Comparison of ENCODE assay signal across 8 cellular contexts in genomic region chr3:169772530-169772950, GRCh38. TPM values are rescaled to one million over a fixed set of nuclear protein-coding genes. Genes with fewer than 3 reads are reported as not detected.
DNase-seq lines count a peak whose midpoint lies in the region; ATAC-seq and TF ChIP-seq lines count a peak whose summit lies in the region.

No MANE protein-coding gene starts in this region.

- H3K4me1 ChIP-seq in adrenal gland (replicated peaks in 1 of 2) (peaks cover 0 to 30% of the 10 kb centered on the region in 2 donors), osteoblast (ENCODE audit: insufficient read depth, low read length) (peaks cover 12% of the 10 kb centered on the region)

- H3K36me3 ChIP-seq in adrenal gland (replicated peaks in 1 of 2) (peaks cover 0 to 10% of the 10 kb centered on the region in 2 donors), osteoblast (ENCODE audit: insufficient read depth, low read length) (peaks cover 26% of the 10 kb centered on the region)

- DNase-seq in Daoy (ENCODE audit: low read depth), result peak; percentile 88
- DNase-seq in HuH-7 (ENCODE audit: low spot score), result peak; percentile 59
- peak; percentile 66 for DNase-seq in NOMO-1 treated with DMSO at 0.1 percent for 48 hours (lab: John Stamatoyannopoulos, UW; ENCODE audit: unreplicated experiment)
- DNase-seq in adrenal gland, result peak in 5 of 7 donors; percentile 68 to 88 (median 73)
- DNase-seq in cardiac septum (ENCODE audit: low spot score), result peak; percentile 78
- DNase-seq in osteoblast (ENCODE audit: insufficient read length, low spot score, missing footprints), result peak; percentile 78
- DNase-seq in cortex of kidney (lab: John Stamatoyannopoulos, UW), result no peak

- peak overlapping the region; percentile 99 for H2AFZ ChIP-seq in osteoblast (ENCODE audit: low read length)

- no peak for TF ChIP-seq CTCF in adrenal gland (IDR thresholded peaks at IDR 0.05)
- no peak for TF ChIP-seq CTCF in osteoblast (IDR thresholded peaks at IDR 0.05; ENCODE audit: extremely low read depth, low read depth, low read length)

- intact Hi-C loops in adrenal gland (cut with DNase I), result no loop called here
- intact Hi-C loops in cardiac septum (cut with DNase I), result loop anchor here (5.0 kb wide), 1 partner anchor 40 kb away; the partner anchor contains the start of genes LRRC34 and LRRIQ4

- 0 to 1% (median 0%) methylated on average over 7 to 11 of the region's 11 CpGs for WGBS in adrenal gland, 4 donors

- TF ChIP-seq POLR2A in adrenal gland (IDR thresholded peaks at IDR 0.05), result no peak

- H3K27ac ChIP-seq in adrenal gland, result peak overlapping the region; percentile 96 to 100 (median 99)
- peak overlapping the region; percentile 95 for H3K27ac ChIP-seq in osteoblast (ENCODE audit: low read depth, low read length)

- H3K9me3 ChIP-seq in adrenal gland (replicated peaks in 1 of 3) (no peaks in the 10 kb centered on the region), osteoblast (ENCODE audit: low read depth, low read length) (no peaks in the 10 kb centered on the region)

- H4K20me1 ChIP-seq in osteoblast (ENCODE audit: insufficient read depth, low read length), result peaks cover 21% of the 10 kb centered on the region

- H3K27me3 ChIP-seq in adrenal gland (no peaks in the 10 kb centered on the region), osteoblast (ENCODE audit: insufficient read depth, low read length) (no peaks in the 10 kb centered on the region)

- peak; percentile 25 for ATAC-seq in GM21576 (IDR thresholded peaks at IDR 0.05; ENCODE audit: unreplicated experiment)

- H3K79me2 ChIP-seq in osteoblast (ENCODE audit: insufficient read depth, low read length), result peaks cover 43% of the 10 kb centered on the region

- H3K4me2 ChIP-seq in osteoblast (ENCODE audit: insufficient read depth, low read length), result peak overlapping the region; percentile 99

- peak overlapping the region; percentile 69 to 92 (median 84) for H3K4me3 ChIP-seq in adrenal gland
- peak overlapping the region; percentile 100 for H3K4me3 ChIP-seq in osteoblast (ENCODE audit: insufficient read depth, low read length)

RNA-seq across cellular contexts. Expression of gene MYNN, which starts 0.7 kb away (rescaled TPM):
- total RNA-seq in Daoy (2014; rRNA removed; shearing (Covaris generic)), result 12.9 and 14.7 TPM in 2 replicates
- total RNA-seq in adrenal gland, result 10 to 100 TPM in 5 of 8 donors, 1 to 10 TPM in 3; 6.8 to 16.7 (median 11.0) TPM
- polyA plus RNA-seq in adrenal gland, result 10 to 100 TPM in 1 of 3 donors, 1 to 10 TPM in 2; 6.1 to 14.8 (median 7.9) TPM
- 11.6 TPM for total RNA-seq in cardiac septum
- 22.1 and 26.8 TPM in 2 replicates for total RNA-seq in osteoblast

RNA-seq across cellular contexts. Expression of gene ACTRT3, which starts 3.2 kb away (rescaled TPM):
- total RNA-seq in Daoy (2014; rRNA removed; shearing (Covaris generic)), result not detected in 2 replicates
- total RNA-seq in adrenal gland (1 to 10 TPM; 1.1 to 4.2 (median 1.9) TPM), cardiac septum (0.57 TPM), osteoblast (4.3 and 4.7 TPM in 2 replicates)
- polyA plus RNA-seq in adrenal gland, result 1 to 10 TPM in 1 of 3 donors, under 1 TPM in 2; 0.32 to 1.1 (median 0.37) TPM

RNA-seq across cellular contexts. Expression of gene TERC, which starts 7.7 kb away (rescaled TPM):
- 101 and 159 TPM in 2 replicates for total RNA-seq in Daoy (2014; rRNA removed; shearing (Covaris generic))
- total RNA-seq in adrenal gland (100 to 1,000 TPM in 1 of 8 donors, 10 to 100 TPM in 3, 1 to 10 TPM in 4; 1.4 to 200 (median 20.0) TPM), cardiac septum (0.86 TPM), osteoblast (144 and 200 TPM in 2 replicates)
- polyA plus RNA-seq in adrenal gland, result not detected

RNA-seq across cellular contexts. Expression of gene LRRIQ4, which starts 40.1 kb away (rescaled TPM):
- total RNA-seq in Daoy (2014; rRNA removed; shearing (Covaris generic)), result not detected in 2 replicates
- total RNA-seq in adrenal gland (under 1 TPM in 1 of 8 donors, not detected in 7; 0.14 TPM), cardiac septum (not detected), osteoblast (under 0.01 and 0.29 TPM in 2 replicates)
- polyA plus RNA-seq in adrenal gland, result under 1 TPM in 2 of 3 donors, not detected in 1; 0.13 to 0.16 TPM

RNA-seq across cellular contexts. Expression of gene LRRC34, which starts 40.2 kb away (rescaled TPM):
- total RNA-seq in Daoy (2014; rRNA removed; shearing (Covaris generic)), result 5.6 and 9.2 TPM in 2 replicates
- 1 to 10 TPM in 5 of 8 donors, under 1 TPM in 3; 0.12 to 3.3 (median 1.9) TPM for total RNA-seq in adrenal gland
- 1 to 10 TPM; 1.2 to 2.9 (median 2.1) TPM for polyA plus RNA-seq in adrenal gland
- 2.3 TPM for total RNA-seq in cardiac septum
- total RNA-seq in osteoblast, result 2.2 and 2.4 TPM in 2 replicates
